In genomic region chr10:86711237-86711956, GRCh38 we compare ENCODE assay signal across 1 cellular context.
TF ChIP-seq lines count a peak whose summit lies in the region.

No MANE protein-coding gene starts in this region.

TF ChIP-seq in IMR-90, 13 proteins besides CTCF, POLR2A, EP300 and RAD21:
- TF ChIP-seq MXI1 (IDR thresholded peaks at IDR 0.05; ENCODE audit: borderline replicate concordance, low read depth, low read length) (no peak), CHD1 (IDR thresholded peaks at IDR 0.05; ENCODE audit: low read depth, low read length) (0 out of 2 replicates have a peak, but pooled peaks have one; percentile 30), SMC3 (IDR thresholded peaks at IDR 0.05; ENCODE audit: low read depth, low read length) (peak; percentile 90), USF2 (IDR thresholded peaks at IDR 0.05; ENCODE audit: low read depth, low read length) (no peak), ELK1 (IDR thresholded peaks at IDR 0.05; ENCODE audit: borderline replicate concordance, low read depth, low read length) (no peak), FOS (IDR thresholded peaks at IDR 0.05; ENCODE audit: low read depth, low read length) (0 out of 2 replicates have a peak, but pooled peaks have one; percentile 7), MAZ (IDR thresholded peaks at IDR 0.05; ENCODE audit: borderline replicate concordance, low read depth, low read length) (peak; percentile 88)
